In genomic region chr1:11804666-11805453, GRCh38 we compare ENCODE assay signal across 8 cellular contexts. TPM values are rescaled to one million over a fixed set of nuclear protein-coding genes. Genes with fewer than 3 reads are reported as not detected.
DNase-seq lines count a peak whose midpoint lies in the region; ATAC-seq and TF ChIP-seq lines count a peak whose summit lies in the region.

No MANE protein-coding gene starts in this region.

- H3K4me1 ChIP-seq in HUES64 (ENCODE audit: insufficient read depth, low read length) (peaks cover 15% of the 10 kb centered on the region), lower lobe of right lung (peaks cover 66% of the 10 kb centered on the region), subcutaneous abdominal adipose tissue (ENCODE audit: control insufficient read depth in 5 of 5, insufficient read depth in 5 of 5, low read length in 5 of 5) (peaks cover 14 to 56% (median 54%) of the 10 kb centered on the region in 5 donors)

- 11% methylated on average over 22 of the region's 22 CpGs for WGBS in HUES64

- DNase-seq in CD1c-positive myeloid dendritic cell (ENCODE audit: extremely low spot score) (peak; percentile 57), lower lobe of right lung (peak; percentile 69), SHP77 treated with DMSO at 0.1 percent for 48 hours (lab: John Stamatoyannopoulos, UW) (no peak)

- intact Hi-C loops in lower lobe of right lung (cut with DNase I): no loop called here

- H3K27ac ChIP-seq in HUES64 (ENCODE audit: low read depth, low read length): peak overlapping the region; percentile 94
- H3K27ac ChIP-seq in cingulate gyrus (ENCODE audit: low read depth, low read length): peak overlapping the region; percentile 93
- peak overlapping the region; percentile 96 for H3K27ac ChIP-seq in lower lobe of right lung
- H3K27ac ChIP-seq in subcutaneous abdominal adipose tissue (ENCODE audit: low read depth, low read length): peak overlapping the region; percentile 97

- H3K9me3 ChIP-seq in HUES64 (ENCODE audit: insufficient read depth, low read depth, low read length) (no peaks in the 10 kb centered on the region), lower lobe of right lung (no peaks in the 10 kb centered on the region), subcutaneous abdominal adipose tissue (ENCODE audit: control insufficient read depth in 5 of 5, low read length in 5 of 5) (no peaks in the 10 kb centered on the region)

- peak overlapping the region; percentile 65 for H3K9ac ChIP-seq in HUES64 (ENCODE audit: low read depth, low read length)
- H3K9ac ChIP-seq in subcutaneous abdominal adipose tissue (ENCODE audit: low read length in 5 of 5): peak overlapping the region; percentile 92 to 99 (median 95)

- H3K36me3 ChIP-seq in HUES64 (ENCODE audit: insufficient read depth, low read length) (peaks cover 44% of the 10 kb centered on the region), lower lobe of right lung (peaks cover 39% of the 10 kb centered on the region), subcutaneous abdominal adipose tissue (ENCODE audit: control insufficient read depth in 5 of 5, insufficient read depth in 5 of 5, low read length in 5 of 5) (peaks cover 0 to 35% (median 22%) of the 10 kb centered on the region in 5 donors)

- TF ChIP-seq CTCF in lower lobe of right lung (IDR thresholded peaks at IDR 0.05): no peak

- H3K27me3 ChIP-seq in HUES64 (ENCODE audit: insufficient read depth, low read length) (no peaks in the 10 kb centered on the region), lower lobe of right lung (ENCODE audit: low read depth) (no peaks in the 10 kb centered on the region), subcutaneous abdominal adipose tissue (ENCODE audit: control insufficient read depth in 5 of 5, insufficient read depth in 4 of 5, low read length in 5 of 5) (no peaks in the 10 kb centered on the region)

- ATAC-seq in SK-N-SH treated with all-trans-retinoic acid at 6 μM for 48 hours: peak; percentile 6
- ATAC-seq in lower lobe of right lung: peak; percentile 4 to 32
- ATAC-seq in HG03442 (IDR thresholded peaks at IDR 0.05; ENCODE audit: unreplicated experiment): no peak

- peak overlapping the region; percentile 86 for H3K4me3 ChIP-seq in HUES64 (ENCODE audit: low read length)
- H3K4me3 ChIP-seq in lower lobe of right lung: peak overlapping the region; percentile 82
- peak overlapping the region; percentile 85 to 93 (median 86) for H3K4me3 ChIP-seq in subcutaneous abdominal adipose tissue (ENCODE audit: low read depth in 1 of 5, low read length in 5 of 5)

TF ChIP-seq in SK-N-SH treated with all-trans-retinoic acid at 6 μM for 48 hours, 23 proteins besides CTCF, POLR2A, EP300 and RAD21:
- TF ChIP-seq ARNTL (CRISPR knock-in tag; IDR thresholded peaks at IDR 0.05; ENCODE audit: borderline replicate concordance, low read depth) (no peak), PPARA (CRISPR knock-in tag; IDR thresholded peaks at IDR 0.05; ENCODE audit: borderline replicate concordance) (no peak), TCF4 (CRISPR knock-in tag; IDR thresholded peaks at IDR 0.05; ENCODE audit: borderline replicate concordance) (no peak), BACH2 (CRISPR knock-in tag; IDR thresholded peaks at IDR 0.05; ENCODE audit: borderline replicate concordance) (no peak), OSR1 (CRISPR knock-in tag; IDR thresholded peaks at IDR 0.05) (no peak)
- TF ChIP-seq, protein P1, sequence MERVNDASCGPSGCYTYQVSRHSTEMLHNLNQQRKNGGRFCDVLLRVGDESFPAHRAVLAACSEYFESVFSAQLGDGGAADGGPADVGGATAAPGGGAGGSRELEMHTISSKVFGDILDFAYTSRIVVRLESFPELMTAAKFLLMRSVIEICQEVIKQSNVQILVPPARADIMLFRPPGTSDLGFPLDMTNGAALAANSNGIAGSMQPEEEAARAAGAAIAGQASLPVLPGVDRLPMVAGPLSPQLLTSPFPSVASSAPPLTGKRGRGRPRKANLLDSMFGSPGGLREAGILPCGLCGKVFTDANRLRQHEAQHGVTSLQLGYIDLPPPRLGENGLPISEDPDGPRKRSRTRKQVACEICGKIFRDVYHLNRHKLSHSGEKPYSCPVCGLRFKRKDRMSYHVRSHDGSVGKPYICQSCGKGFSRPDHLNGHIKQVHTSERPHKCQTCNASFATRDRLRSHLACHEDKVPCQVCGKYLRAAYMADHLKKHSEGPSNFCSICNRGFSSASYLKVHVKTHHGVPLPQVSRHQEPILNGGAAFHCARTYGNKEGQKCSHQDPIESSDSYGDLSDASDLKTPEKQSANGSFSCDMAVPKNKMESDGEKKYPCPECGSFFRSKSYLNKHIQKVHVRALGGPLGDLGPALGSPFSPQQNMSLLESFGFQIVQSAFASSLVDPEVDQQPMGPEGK (CRISPR knock-in tag; IDR thresholded peaks at IDR 0.05; ENCODE audit: borderline replicate concordance): no peak
- TF ChIP-seq, protein P2, sequence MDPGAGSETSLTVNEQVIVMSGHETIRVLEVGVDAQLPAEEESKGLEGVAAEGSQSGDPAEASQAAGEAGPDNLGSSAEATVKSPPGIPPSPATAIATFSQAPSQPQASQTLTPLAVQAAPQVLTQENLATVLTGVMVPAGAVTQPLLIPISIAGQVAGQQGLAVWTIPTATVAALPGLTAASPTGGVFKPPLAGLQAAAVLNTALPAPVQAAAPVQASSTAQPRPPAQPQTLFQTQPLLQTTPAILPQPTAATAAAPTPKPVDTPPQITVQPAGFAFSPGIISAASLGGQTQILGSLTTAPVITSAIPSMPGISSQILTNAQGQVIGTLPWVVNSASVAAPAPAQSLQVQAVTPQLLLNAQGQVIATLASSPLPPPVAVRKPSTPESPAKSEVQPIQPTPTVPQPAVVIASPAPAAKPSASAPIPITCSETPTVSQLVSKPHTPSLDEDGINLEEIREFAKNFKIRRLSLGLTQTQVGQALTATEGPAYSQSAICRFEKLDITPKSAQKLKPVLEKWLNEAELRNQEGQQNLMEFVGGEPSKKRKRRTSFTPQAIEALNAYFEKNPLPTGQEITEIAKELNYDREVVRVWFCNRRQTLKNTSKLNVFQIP (CRISPR knock-in tag; IDR thresholded peaks at IDR 0.05; ENCODE audit: borderline replicate concordance, low read depth): no peak

RNA-seq across cellular contexts. Expression of gene MTHFR, which starts 0.9 kb away (rescaled TPM):
- 9.0 TPM for polyA plus RNA-seq in HUES64 (2013, experiment 1 of 2)
- polyA plus RNA-seq in HUES64 (2013, experiment 2 of 2): 9.3 TPM
- total RNA-seq in lower lobe of right lung: 45.4 TPM

RNA-seq across cellular contexts. Expression of gene CLCN6, which starts 1.1 kb away (rescaled TPM):
- 18.6 TPM for polyA plus RNA-seq in HUES64 (2013, experiment 1 of 2)
- polyA plus RNA-seq in HUES64 (2013, experiment 2 of 2): 16.7 TPM
- total RNA-seq in lower lobe of right lung: 29.2 TPM

RNA-seq across cellular contexts. Expression of gene NPPA, which starts 42.7 kb away (rescaled TPM):
- polyA plus RNA-seq in HUES64 (2013, experiment 1 of 2): not detected
- not detected for polyA plus RNA-seq in HUES64 (2013, experiment 2 of 2)
- total RNA-seq in lower lobe of right lung: 2.6 TPM

RNA-seq across cellular contexts. Expression of gene C1orf167, which starts 42.9 kb away (rescaled TPM):
- 0.85 TPM for polyA plus RNA-seq in HUES64 (2013, experiment 1 of 2)
- polyA plus RNA-seq in HUES64 (2013, experiment 2 of 2): 0.76 TPM
- 2.2 TPM for total RNA-seq in lower lobe of right lung

RNA-seq across cellular contexts. Expression of gene NPPB, which starts 53.9 kb away (rescaled TPM):
- polyA plus RNA-seq in HUES64 (2013, experiment 1 of 2): 1.4 TPM
- polyA plus RNA-seq in HUES64 (2013, experiment 2 of 2): 1.8 TPM
- not detected for total RNA-seq in lower lobe of right lung
